Comparison of ENCODE assay signal across 34 cellular contexts in genomic region chr3:89635137-89635536, GRCh38.
"Had no signal": no experiment of that assay in that cellular context is flagged by ENCODE, and none has a peak within 500 bp of the region (broad histone marks: within the 10 kb centered on the region; RNA-seq: fewer than 3 reads in every experiment).

No MANE protein-coding gene starts in this region.

- H3K4me3 Mint-ChIP-seq: activated CD4-positive, alpha-beta memory T cell treated with anti-CD3 and anti-CD28 coated beads, Interleukin-2, amount 10 ng/mL, durations not matched to agents 7 days and 5 days; activated CD8-positive, alpha-beta memory T cell treated with anti-CD3 and anti-CD28 coated beads, Interleukin-2, amount 10 ng/mL, durations not matched to agents 7 days and 5 days; activated naive CD8-positive, alpha-beta T cell treated with anti-CD3 and anti-CD28 coated beads for 36 hours; activated T-cell treated with anti-CD3 and anti-CD28 coated beads, Interleukin-2, amount 50 U/mL, for 72 hours; activated T-helper 17 cell treated with anti-CD3 and anti-CD28 coated beads, Interleukin-2, amount 50 U/mL, for 72 hours had no signal

- H3K9ac ChIP-seq: KMS-11 had no signal

- DNase-seq: activated CD4-positive, alpha-beta memory T cell treated with anti-CD3 and anti-CD28 coated beads, Interleukin-2, amount 10 ng/mL, durations not matched to agents 7 days and 5 days; activated CD4-positive, alpha-beta T cell treated with anti-CD3 and anti-CD28 coated beads for 1 hour; activated CD4-positive, alpha-beta T cell treated with anti-CD3 and anti-CD28 coated beads for 48 hours; activated CD4-positive, CD25-positive, alpha-beta regulatory T cell; activated CD8-positive, alpha-beta memory T cell treated with anti-CD3 and anti-CD28 coated beads for 24 hours; activated CD8-positive, alpha-beta memory T cell treated with anti-CD3 and anti-CD28 coated beads, Interleukin-2, amount 10 ng/mL, durations not matched to agents 7 days and 5 days; activated CD8-positive, alpha-beta memory T cell treated with anti-CD3 and anti-CD28 coated beads, Interleukin-2, amount 50 U/mL, for 48 hours; activated effector memory CD4-positive, alpha-beta T cell treated with anti-CD3 and anti-CD28 coated beads, Interleukin-2, amount 50 U/mL, for 16 hours; activated naive CD4-positive, alpha-beta T cell; activated naive CD4-positive, alpha-beta T cell treated with anti-CD3 and anti-CD28 coated beads, Interleukin-2, amount 50 U/mL, for 16 hours; activated naive CD8-positive, alpha-beta T cell treated with anti-CD3 and anti-CD28 coated beads for 36 hours; activated T-cell treated with anti-CD3 and anti-CD28 coated beads, Interleukin-2, amount 50 U/mL, for 72 hours; amygdala; NCI-H1092 treated with DMSO at 0.1 percent for 48 hours; NCI-H1417; NCI-H146; NCI-H187; NCI-H2029 treated with DMSO at 0.1 percent for 48 hours; NCI-H2107; NCI-H2171; NCI-H510A; NCI-H526; NCI-H748 treated with DMSO at 0.1 percent for 48 hours; PC-9; Right ventricle myocardium superior; T-helper 1 cell; T-helper 2 cell; T-helper 9 cell; WERI-Rb-1 had no signal

- H3K4me1 ChIP-seq: ascending aorta, SJSA1 had no signal

- H3K27me3 Mint-ChIP-seq: activated CD4-positive, alpha-beta memory T cell treated with anti-CD3 and anti-CD28 coated beads, Interleukin-2, amount 10 ng/mL, durations not matched to agents 7 days and 5 days; activated CD8-positive, alpha-beta memory T cell treated with anti-CD3 and anti-CD28 coated beads, Interleukin-2, amount 10 ng/mL, durations not matched to agents 7 days and 5 days; activated naive CD8-positive, alpha-beta T cell treated with anti-CD3 and anti-CD28 coated beads for 36 hours; activated T-helper 17 cell treated with anti-CD3 and anti-CD28 coated beads, Interleukin-2, amount 50 U/mL, for 72 hours had no signal

- H3K27ac Mint-ChIP-seq: activated CD4-positive, alpha-beta memory T cell treated with anti-CD3 and anti-CD28 coated beads, Interleukin-2, amount 10 ng/mL, durations not matched to agents 7 days and 5 days; activated CD8-positive, alpha-beta memory T cell treated with anti-CD3 and anti-CD28 coated beads, Interleukin-2, amount 10 ng/mL, durations not matched to agents 7 days and 5 days; activated naive CD8-positive, alpha-beta T cell treated with anti-CD3 and anti-CD28 coated beads for 36 hours; activated T-cell treated with anti-CD3 and anti-CD28 coated beads, Interleukin-2, amount 50 U/mL, for 72 hours; activated T-helper 17 cell treated with anti-CD3 and anti-CD28 coated beads, Interleukin-2, amount 50 U/mL, for 72 hours had no signal

- H3K36me3 Mint-ChIP-seq: activated CD8-positive, alpha-beta memory T cell treated with anti-CD3 and anti-CD28 coated beads, Interleukin-2, amount 10 ng/mL, durations not matched to agents 7 days and 5 days; activated naive CD8-positive, alpha-beta T cell treated with anti-CD3 and anti-CD28 coated beads for 36 hours had no signal

- H3K9me3 ChIP-seq: ascending aorta, SJSA1 had no signal

- H3K4me1 Mint-ChIP-seq: activated CD4-positive, alpha-beta memory T cell treated with anti-CD3 and anti-CD28 coated beads, Interleukin-2, amount 10 ng/mL, durations not matched to agents 7 days and 5 days; activated CD8-positive, alpha-beta memory T cell treated with anti-CD3 and anti-CD28 coated beads, Interleukin-2, amount 10 ng/mL, durations not matched to agents 7 days and 5 days; activated naive CD8-positive, alpha-beta T cell treated with anti-CD3 and anti-CD28 coated beads for 36 hours; activated T-helper 17 cell treated with anti-CD3 and anti-CD28 coated beads, Interleukin-2, amount 50 U/mL, for 72 hours had no signal

- H3K27me3 ChIP-seq: ascending aorta, SJSA1 had no signal

- H3K36me3 ChIP-seq: ascending aorta, SJSA1, WERI-Rb-1 had no signal

- H3K27ac ChIP-seq: ascending aorta, KMS-11, PC-9, SJSA1, WERI-Rb-1 had no signal

- H3K4me2 ChIP-seq: KMS-11, PC-9 had no signal

- ATAC-seq: activated CD8-positive, alpha-beta memory T cell treated with anti-CD3 and anti-CD28 coated beads, Interleukin-2, amount 10 ng/mL, durations not matched to agents 7 days and 5 days; activated T-cell treated with anti-CD3 and anti-CD28 coated beads, Interleukin-2, amount 50 U/mL, for 72 hours; activated T-helper 17 cell treated with anti-CD3 and anti-CD28 coated beads, Interleukin-2, amount 50 U/mL, for 72 hours; SK-N-SH treated with all-trans-retinoic acid at 6 μM for 48 hours had no signal

- H3K4me3 ChIP-seq: ascending aorta, PC-9, SJSA1 had no signal

- H2AFZ ChIP-seq: PC-9 had no signal
